ENCODE assay signal across 8 cellular contexts in the genomic region with DNA sequence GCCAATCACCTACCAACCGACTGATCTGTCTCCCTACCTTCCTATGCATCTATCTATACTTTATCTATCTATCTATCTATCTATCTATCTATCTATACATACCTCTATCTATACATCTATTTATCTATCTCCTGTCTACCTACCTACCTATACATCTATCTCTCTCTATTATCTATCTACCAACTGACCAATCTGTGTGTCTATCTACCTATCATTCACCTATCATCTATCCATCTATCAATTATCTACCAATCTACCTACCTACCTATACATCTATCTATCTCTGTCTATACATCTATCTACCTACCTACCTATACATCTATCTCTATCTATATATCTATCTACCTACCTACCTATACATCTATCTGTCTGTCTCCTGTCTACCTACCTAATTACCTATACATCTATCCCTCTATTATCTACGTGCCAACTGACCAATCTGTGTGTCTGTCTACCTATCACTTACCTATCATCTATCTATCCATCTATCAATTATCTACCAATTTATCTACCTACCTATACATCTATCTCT.
"Had no signal": no experiment of that assay in that cellular context is flagged by ENCODE, and none has a peak within 500 bp of the region (broad histone marks: within the 10 kb centered on the region; RNA-seq: fewer than 3 reads in every experiment).

No MANE protein-coding gene starts in this region.

- ATAC-seq: GM12878 had no signal

- FAIRE-seq: G401.6, GM12878, GM12891, GM12892, GM18507, GM19239 had no signal

- H3K4me3 ChIP-seq: GM12878 had no signal

- DNase-seq: GDM1, GF-D8 had no signal
